ENCODE assay signal across 15 cellular contexts in the genomic region with DNA sequence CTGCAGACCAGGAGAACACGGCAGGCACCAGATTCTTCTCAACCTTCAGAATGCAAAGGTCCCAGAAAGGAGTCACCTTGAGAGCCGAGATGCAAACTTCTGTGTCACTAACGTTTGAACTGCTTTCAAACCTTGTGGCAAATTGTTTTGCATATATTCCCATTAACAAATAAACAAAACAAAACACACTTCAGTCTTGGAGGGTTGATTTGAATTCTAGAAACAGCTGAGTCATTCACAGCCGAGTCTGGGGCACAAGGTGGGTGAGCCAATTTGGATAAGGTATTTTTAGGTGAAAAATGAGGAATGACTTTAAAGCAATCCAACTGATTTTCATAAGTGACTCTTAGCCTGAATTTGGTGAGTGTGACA. TPM values are rescaled to one million over a fixed set of nuclear protein-coding genes. Genes with fewer than 3 reads are reported as not detected.
DNase-seq lines count a peak whose midpoint lies in the region; ATAC-seq lines count a peak whose summit lies in the region.
"Had no signal": no experiment of that assay in that cellular context is flagged by ENCODE, and none has a peak within 500 bp of the region (broad histone marks: within the 10 kb centered on the region; RNA-seq: fewer than 3 reads in every experiment).

No MANE protein-coding gene starts in this region.

- H4K91ac ChIP-seq in trophoblast cell (ENCODE audit: low read depth, low read length): no peak overlapping the region

- ATAC-seq in GM18867 (IDR thresholded peaks at IDR 0.05; ENCODE audit: unreplicated experiment) (peak; percentile 83), HG02571 (IDR thresholded peaks at IDR 0.05; ENCODE audit: unreplicated experiment) (peak; percentile 61)
- ATAC-seq: activated T-cell treated with anti-CD3 and anti-CD28 coated beads, Interleukin-2, amount 50 U/mL, for 4 hours had no signal

- H3K27ac ChIP-seq in trophoblast cell (ENCODE audit: low read depth, low read length): no peak overlapping the region

- no peak overlapping the region for H3K14ac ChIP-seq in trophoblast cell (ENCODE audit: low read length)

- no peak overlapping the region for H3K4me3 ChIP-seq in trophoblast cell (ENCODE audit: low read depth, low read length)
- H3K4me3 ChIP-seq: lung had no signal

- H2BK120ac ChIP-seq in trophoblast cell (ENCODE audit: insufficient read depth, low read length, poor library complexity): no peak overlapping the region

- no peaks in the 10 kb centered on the region for H3K36me3 ChIP-seq in trophoblast cell (ENCODE audit: control insufficient read depth in 1 of 2, insufficient read depth in 2 of 2, low read length in 2 of 2)

- no peak overlapping the region for H3K4me2 ChIP-seq in trophoblast cell (ENCODE audit: low read length)

- H4K12ac ChIP-seq in trophoblast cell (ENCODE audit: low read depth, low read length): no peak overlapping the region

- no peak overlapping the region for H3K18ac ChIP-seq in trophoblast cell (ENCODE audit: low read length)

- no peak overlapping the region for H3K4ac ChIP-seq in trophoblast cell (ENCODE audit: low read depth, low read length)

- H3K79me2 ChIP-seq in trophoblast cell (ENCODE audit: control insufficient read depth, insufficient read depth, low read length, poor library complexity): no peaks in the 10 kb centered on the region

- WGBS in trophoblast cell (ENCODE audit: extremely low coverage, insufficient coverage, insufficient read length): no CpG with 5 or more reads among the region's 4 CpGs

- no peak overlapping the region for H2AFZ ChIP-seq in trophoblast cell (ENCODE audit: insufficient read depth, low read length, poor library complexity)

- no peak overlapping the region for H2BK5ac ChIP-seq in trophoblast cell (ENCODE audit: low read depth, low read length, poor library complexity)

- DNase-seq in NCI-H1048 (lab: John Stamatoyannopoulos, UW): peak; percentile 35
- peak; percentile 25 for DNase-seq in iris pigment epithelial cell (ENCODE audit: low read depth)
- no peak for DNase-seq in activated CD8-positive, alpha-beta memory T cell treated with anti-CD3 and anti-CD28 coated beads, Interleukin-2, amount 50 U/mL, for 48 hours
- DNase-seq in activated naive CD4-positive, alpha-beta T cell treated with Interleukin-2 at 50 U/mL for 16 hours: no peak
- no peak for DNase-seq in trophoblast cell
- no peak for DNase-seq in NCI-H1092 (lab: John Stamatoyannopoulos, UW)
- DNase-seq: activated CD4-positive, alpha-beta T cell treated with anti-CD3 and anti-CD28 coated beads for 48 hours; activated T-cell treated with anti-CD3 and anti-CD28 coated beads, Interleukin-2, amount 50 U/mL, for 4 hours; central memory CD4-positive, alpha-beta T cell; endodermal cell; NCI-H774; stimulated activated naive CD4-positive, alpha-beta T cell treated with Interleukin-2 at 50 U/mL for 16 hours had no signal

- H3K4me1 ChIP-seq in trophoblast cell (ENCODE audit: control insufficient read depth in 1 of 2, insufficient read depth in 2 of 2, low read length in 2 of 2): peaks cover 2% of the 10 kb centered on the region in 2 experiments

- peaks cover 3% of the 10 kb centered on the region for H3K79me1 ChIP-seq in trophoblast cell (ENCODE audit: low read length)

- no peak overlapping the region for H2BK12ac ChIP-seq in trophoblast cell (ENCODE audit: low read length)

- H4K8ac ChIP-seq in trophoblast cell (ENCODE audit: low read depth, low read length): no peak overlapping the region

- no peak overlapping the region for H3K9ac ChIP-seq in trophoblast cell (ENCODE audit: low read length)

- no peaks in the 10 kb centered on the region for H3K27me3 ChIP-seq in trophoblast cell (ENCODE audit: insufficient read depth, low read length)

- peaks cover 14% of the 10 kb centered on the region for H3K9me3 ChIP-seq in trophoblast cell (ENCODE audit: insufficient read depth, low read depth, low read length)

- H2AK5ac ChIP-seq in trophoblast cell (ENCODE audit: low read length): no peak overlapping the region

- H3K23ac ChIP-seq in trophoblast cell (ENCODE audit: low read length): no peak overlapping the region

RNA-seq across cellular contexts. Expression of gene ANKRD33B, which starts 38.8 kb away (rescaled TPM):
- polyA plus RNA-seq in trophoblast cell (2013): 11.4 and 11.6 TPM in 2 replicates

Comparison
In these comparisons a context has a peak if more than half of its experiments do, and no peak if none do; other contexts are left out.
1. DNase-seq: peak in NCI-H1048 (single experiment) and iris pigment epithelial cell (single experiment); none in activated CD8-positive, alpha-beta memory T cell treated with anti-CD3 and anti-CD28 coated beads, Interleukin-2, amount 50 U/mL, for 48 hours (single experiment), activated naive CD4-positive, alpha-beta T cell treated with Interleukin-2 at 50 U/mL for 16 hours (single experiment), trophoblast cell (0 of 2) and NCI-H1092 (single experiment).